22 cellular contexts compared by ENCODE assay signal in the genomic region with DNA sequence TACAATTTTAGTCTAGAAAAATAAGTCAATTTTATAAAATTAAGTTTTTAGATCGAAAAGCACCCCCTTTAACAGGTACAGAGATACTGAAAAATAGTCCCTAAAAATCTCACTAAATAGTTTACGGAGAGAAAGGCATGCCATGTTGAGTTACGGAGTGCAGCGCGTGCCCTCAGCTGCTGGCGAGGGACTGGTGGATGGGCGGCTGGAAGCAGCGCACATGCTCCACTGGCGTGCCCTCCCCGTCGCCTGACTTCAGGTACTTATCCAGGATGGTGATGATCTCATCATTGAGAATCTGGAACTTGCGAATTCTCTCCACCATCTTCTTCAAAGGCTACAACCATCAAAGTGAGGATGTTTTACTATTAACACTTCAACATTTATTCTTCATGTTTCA. TPM values are rescaled to one million over a fixed set of nuclear protein-coding genes. Genes with fewer than 3 reads are reported as not detected.
DNase-seq lines count a peak whose midpoint lies in the region; FAIRE-seq and TF ChIP-seq lines count a peak whose summit lies in the region.
"Had no signal": no experiment of that assay in that cellular context is flagged by ENCODE, and none has a peak within 500 bp of the region (broad histone marks: within the 10 kb centered on the region; RNA-seq: fewer than 3 reads in every experiment).

No MANE protein-coding gene starts in this region.

- no peak for TF ChIP-seq EP300 in esophagus muscularis mucosa (IDR thresholded peaks at IDR 0.05)

- H4K20me1 ChIP-seq in astrocyte (ENCODE audit: insufficient read depth, low read length) = peaks cover 27% of the 10 kb centered on the region

- H2BK120ac ChIP-seq in mesenchymal stem cell (ENCODE audit: low read depth, low read length) = no peak overlapping the region

- no peaks in the 10 kb centered on the region for H3K27me3 ChIP-seq in astrocyte (ENCODE audit: insufficient read depth, low read length)
- H3K27me3 ChIP-seq in mesenchymal stem cell (ENCODE audit: control insufficient read depth in 1 of 2, insufficient read depth in 1 of 2, low read length in 2 of 2) = no peaks in the 10 kb centered on the region
- H3K27me3 ChIP-seq in esophagus muscularis mucosa = no peaks in the 10 kb centered on the region
- H3K27me3 ChIP-seq: BLaER1 had no signal

- H3K79me2 ChIP-seq in astrocyte (ENCODE audit: insufficient read depth, low read length) = peaks cover 3% of the 10 kb centered on the region

- H3K27me3 Mint-ChIP-seq in astrocyte (ENCODE audit: low read depth, unreplicated experiment) = no peaks in the 10 kb centered on the region

- H3K27ac ChIP-seq in astrocyte (ENCODE audit: low read depth, low read length) (no peak overlapping the region), mesenchymal stem cell (ENCODE audit: low read length, poor library complexity, severe bottlenecking) (no peak overlapping the region), esophagus muscularis mucosa (replicated peaks in 1 of 4) (no peak overlapping the region)
- H3K27ac ChIP-seq: A549, BLaER1, HL-60 had no signal

- H2AK5ac ChIP-seq in mesenchymal stem cell (ENCODE audit: low read length, severe bottlenecking) = no peak overlapping the region

- no peak overlapping the region for H3K4ac ChIP-seq in mesenchymal stem cell (ENCODE audit: low read depth in 1 of 2, low read length in 2 of 2)

- no peak overlapping the region for H3K4me2 ChIP-seq in astrocyte (ENCODE audit: low read length)
- no peak overlapping the region for H3K4me2 ChIP-seq in mesenchymal stem cell (ENCODE audit: low read length, poor library complexity, severe bottlenecking)
- H3K4me2 ChIP-seq: A549, BLaER1 had no signal

- H3K4me1 ChIP-seq in astrocyte (ENCODE audit: insufficient read depth, low read length) = peaks cover 16% of the 10 kb centered on the region
- H3K4me1 ChIP-seq in mesenchymal stem cell (ENCODE audit: control insufficient read depth, insufficient read depth, low read depth, low read length) = peaks cover 11% of the 10 kb centered on the region
- peaks cover 0 to 12% (median 8%) of the 10 kb centered on the region in 4 donors for H3K4me1 ChIP-seq in esophagus muscularis mucosa
- H3K4me1 ChIP-seq: A549 had no signal

- H3K36me3 Mint-ChIP-seq in astrocyte (ENCODE audit: low read depth, unreplicated experiment) = peaks cover 20% of the 10 kb centered on the region

- H2BK15ac ChIP-seq in mesenchymal stem cell (ENCODE audit: low read depth, poor library complexity, severe bottlenecking) = no peak overlapping the region

- H3K9me3 ChIP-seq in astrocyte (ENCODE audit: insufficient read depth, low read depth, low read length) = no peaks in the 10 kb centered on the region
- no peaks in the 10 kb centered on the region for H3K9me3 ChIP-seq in mesenchymal stem cell (ENCODE audit: control insufficient read depth, low read length)
- no peaks in the 10 kb centered on the region for H3K9me3 ChIP-seq in esophagus muscularis mucosa
- H3K9me3 ChIP-seq: A549, BLaER1 had no signal

- H4K8ac ChIP-seq in mesenchymal stem cell (ENCODE audit: low read length) = no peak overlapping the region

- DNase-seq in D341Med (ENCODE audit: low spot score) = peak; percentile 21
- no peak for DNase-seq in astrocyte (ENCODE audit: low read depth)
- DNase-seq in mesenchymal stem cell = no peak
- no peak for DNase-seq in AML-193 (lab: John Stamatoyannopoulos, UW)
- DNase-seq in G401 (ENCODE audit: low spot score) = no peak
- no peak for DNase-seq in esophagus muscularis mucosa (ENCODE audit: extremely low spot score)
- DNase-seq: Calu3; CD8-positive, alpha-beta T cell; DMS 273 treated with DMSO at 0.1 percent for 48 hours; DMS53; DND-41; GDM1; GOT3; H9; IMR-90; Karpas-422; KBM-7 had no signal

- TF ChIP-seq POLR2A in GM19193 (IDR thresholded peaks at IDR 0.05; ENCODE audit: extremely low read depth, insufficient read depth, insufficient read length) (peak; percentile 31), esophagus muscularis mucosa (IDR thresholded peaks at IDR 0.05; ENCODE audit: low read depth) (no peak)

- peaks cover 25% of the 10 kb centered on the region for H3K79me1 ChIP-seq in mesenchymal stem cell (replicated peaks; ENCODE audit: low read length, poor library complexity, severe bottlenecking)

- no peak overlapping the region for H3K14ac ChIP-seq in mesenchymal stem cell (ENCODE audit: low read length in 2 of 2)

- no peak overlapping the region for H2BK5ac ChIP-seq in mesenchymal stem cell (ENCODE audit: low read depth, low read length, poor library complexity, severe bottlenecking)

- intact Hi-C loops in esophagus muscularis mucosa (cut with DNase I) = no loop called here

- H3K18ac ChIP-seq in mesenchymal stem cell (ENCODE audit: low read depth in 1 of 2, low read length in 2 of 2) = no peak overlapping the region

- H4K91ac ChIP-seq in mesenchymal stem cell (ENCODE audit: low read length) = peak overlapping the region; percentile 29

- WGBS in mesenchymal stem cell = 93% methylated on average over 12 of the region's 12 CpGs
- WGBS in esophagus muscularis mucosa = 99% methylated on average over 12 of the region's 12 CpGs

- H3K4me3 ChIP-seq in astrocyte (ENCODE audit: insufficient read depth, low read depth, low read length) = no peak overlapping the region
- no peak overlapping the region for H3K4me3 ChIP-seq in mesenchymal stem cell (ENCODE audit: insufficient read depth in 1 of 2, low read depth in 1 of 2, low read length in 2 of 2)
- H3K4me3 ChIP-seq in esophagus muscularis mucosa = no peak overlapping the region
- H3K4me3 ChIP-seq: A549, BLaER1 had no signal

- H3K23ac ChIP-seq in mesenchymal stem cell (ENCODE audit: low read length in 2 of 2) = no peak overlapping the region

- peak; percentile 5 for FAIRE-seq in astrocyte (lab: Jason Lieb, UNC)

- H3K9ac ChIP-seq in astrocyte (ENCODE audit: low read length) = no peak overlapping the region
- H3K9ac ChIP-seq in mesenchymal stem cell (ENCODE audit: low read length) = no peak overlapping the region
- H3K9ac ChIP-seq: BLaER1 had no signal

- H2AFZ ChIP-seq in astrocyte (ENCODE audit: low read depth, low read length) (no peak overlapping the region), mesenchymal stem cell (ENCODE audit: low read depth, low read length) (no peak overlapping the region)

- no peak overlapping the region for H3K4me3 Mint-ChIP-seq in astrocyte (ENCODE audit: unreplicated experiment)
- H3K4me3 Mint-ChIP-seq: CD14-positive monocyte; CD8-positive, alpha-beta T cell; H9 had no signal

- in situ Hi-C loops in G401 (cut with HindIII; ENCODE audit: low sequenced_read_pairs) = no loop called here

- peak overlapping the region; percentile 80 for H3K27ac Mint-ChIP-seq in astrocyte (ENCODE audit: unreplicated experiment)
- H3K27ac Mint-ChIP-seq: CD8-positive, alpha-beta T cell had no signal

- H2BK12ac ChIP-seq in mesenchymal stem cell (ENCODE audit: low read length in 2 of 2) = no peak overlapping the region

- no peaks in the 10 kb centered on the region for H3K9me3 Mint-ChIP-seq in astrocyte (ENCODE audit: unreplicated experiment)
- H3K9me3 Mint-ChIP-seq: CD14-positive monocyte; CD8-positive, alpha-beta T cell; H9 had no signal

- peaks cover 33% of the 10 kb centered on the region for H3K36me3 ChIP-seq in astrocyte (ENCODE audit: insufficient read depth, low read length)
- peaks cover 47 to 96% of the 10 kb centered on the region in 2 experiments for H3K36me3 ChIP-seq in mesenchymal stem cell (ENCODE audit: control insufficient read depth in 1 of 2, insufficient read depth in 2 of 2, low read depth in 1 of 2, low read length in 2 of 2)
- peaks cover 51 to 99% (median 85%) of the 10 kb centered on the region in 4 donors for H3K36me3 ChIP-seq in esophagus muscularis mucosa

- TF ChIP-seq CTCF in astrocyte (IDR thresholded peaks at IDR 0.05; ENCODE audit: insufficient read depth, low read depth, low read length) (no peak), esophagus muscularis mucosa (IDR thresholded peaks at IDR 0.05) (no peak)

- peaks cover 26% of the 10 kb centered on the region for H3K4me1 Mint-ChIP-seq in astrocyte (ENCODE audit: low read depth, unreplicated experiment)
- H3K4me1 Mint-ChIP-seq: CD14-positive monocyte had no signal

RNA-seq across cellular contexts. Expression of gene NIPA2, which starts 31.4 kb away (rescaled TPM):
- 101 and 103 TPM in 2 replicates for total RNA-seq in astrocyte
- polyA plus RNA-seq in mesenchymal stem cell (2013, experiment 1 of 2) = 53.0 TPM
- polyA plus RNA-seq in mesenchymal stem cell (2013, experiment 2 of 2) = 54.4 TPM
- total RNA-seq in G401 (2014; rRNA removed; shearing (Covaris generic)) = 115 and 137 TPM in 2 replicates
- total RNA-seq in esophagus muscularis mucosa = 10 to 100 TPM; 29.9 to 41.3 (median 34.5) TPM
